In the genomic region with DNA sequence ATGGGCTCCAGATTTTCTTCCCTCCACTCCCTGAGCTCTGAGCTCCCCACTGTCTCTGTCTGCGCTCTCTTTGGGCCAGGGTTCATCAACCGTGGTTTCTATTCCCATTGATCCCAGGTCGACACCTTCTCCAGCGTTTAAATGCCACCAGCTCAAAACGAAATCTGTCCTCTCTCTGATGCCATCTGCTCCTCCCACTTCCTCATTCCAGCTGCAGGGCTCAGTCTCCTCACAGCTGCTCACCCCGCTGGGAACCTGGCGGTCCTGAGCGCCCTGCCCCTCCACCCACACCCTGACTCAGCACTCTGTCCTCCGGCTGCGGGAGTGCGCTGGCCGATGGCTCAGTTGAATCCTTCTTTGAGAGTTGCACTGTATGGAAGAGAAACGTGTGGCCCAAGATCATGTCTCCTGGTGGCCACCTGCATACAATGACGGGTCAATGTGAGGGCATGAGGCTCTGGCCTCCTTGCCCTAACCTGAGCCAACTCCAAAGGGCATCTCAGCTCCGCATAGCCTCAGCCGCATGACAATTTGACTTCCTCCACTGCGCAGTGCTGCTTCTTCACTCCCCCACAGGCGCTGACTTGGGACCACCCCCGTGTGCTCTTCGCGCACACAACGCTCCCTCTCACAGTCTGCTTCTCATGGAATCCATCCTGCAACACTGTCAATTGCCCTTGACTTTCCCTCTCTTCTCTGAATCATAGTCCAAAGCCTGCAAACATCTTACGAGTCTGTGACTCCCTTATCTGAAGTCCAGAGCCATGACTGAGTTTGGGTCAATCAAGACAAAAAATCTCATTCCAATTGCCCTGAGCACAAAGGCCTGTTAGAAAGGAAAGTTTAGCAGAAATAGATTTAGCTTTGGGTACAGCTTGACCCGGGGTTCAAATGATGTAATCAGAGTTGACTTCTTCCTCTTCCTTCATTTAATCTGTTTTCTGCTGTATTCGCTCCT, we compare ENCODE assay signal across 1 cellular context.
A peak's percentile ranks its signal among the peaks of the same experiment; 100 is the strongest.
TF ChIP-seq lines count a peak whose summit lies in the region.

No MANE protein-coding gene starts in this region.

TF ChIP-seq in HepG2, 621 proteins besides CTCF, POLR2A, EP300 and RAD21 (continued from another document and continues in another):
- TF ChIP-seq, protein P1, sequence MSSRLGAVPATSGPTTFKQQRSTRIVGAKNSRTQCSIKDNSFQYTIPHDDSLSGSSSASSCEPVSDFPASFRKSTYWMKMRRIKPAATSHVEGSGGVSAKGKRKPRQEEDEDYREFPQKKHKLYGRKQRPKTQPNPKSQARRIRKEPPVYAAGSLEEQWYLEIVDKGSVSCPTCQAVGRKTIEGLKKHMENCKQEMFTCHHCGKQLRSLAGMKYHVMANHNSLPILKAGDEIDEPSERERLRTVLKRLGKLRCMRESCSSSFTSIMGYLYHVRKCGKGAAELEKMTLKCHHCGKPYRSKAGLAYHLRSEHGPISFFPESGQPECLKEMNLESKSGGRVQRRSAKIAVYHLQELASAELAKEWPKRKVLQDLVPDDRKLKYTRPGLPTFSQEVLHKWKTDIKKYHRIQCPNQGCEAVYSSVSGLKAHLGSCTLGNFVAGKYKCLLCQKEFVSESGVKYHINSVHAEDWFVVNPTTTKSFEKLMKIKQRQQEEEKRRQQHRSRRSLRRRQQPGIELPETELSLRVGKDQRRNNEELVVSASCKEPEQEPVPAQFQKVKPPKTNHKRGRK (CRISPR knock-in tag; IDR thresholded peaks at IDR 0.05), result 0 out of 2 replicates have a peak, but pooled peaks have one; percentile 67
- TF ChIP-seq, protein P2, sequence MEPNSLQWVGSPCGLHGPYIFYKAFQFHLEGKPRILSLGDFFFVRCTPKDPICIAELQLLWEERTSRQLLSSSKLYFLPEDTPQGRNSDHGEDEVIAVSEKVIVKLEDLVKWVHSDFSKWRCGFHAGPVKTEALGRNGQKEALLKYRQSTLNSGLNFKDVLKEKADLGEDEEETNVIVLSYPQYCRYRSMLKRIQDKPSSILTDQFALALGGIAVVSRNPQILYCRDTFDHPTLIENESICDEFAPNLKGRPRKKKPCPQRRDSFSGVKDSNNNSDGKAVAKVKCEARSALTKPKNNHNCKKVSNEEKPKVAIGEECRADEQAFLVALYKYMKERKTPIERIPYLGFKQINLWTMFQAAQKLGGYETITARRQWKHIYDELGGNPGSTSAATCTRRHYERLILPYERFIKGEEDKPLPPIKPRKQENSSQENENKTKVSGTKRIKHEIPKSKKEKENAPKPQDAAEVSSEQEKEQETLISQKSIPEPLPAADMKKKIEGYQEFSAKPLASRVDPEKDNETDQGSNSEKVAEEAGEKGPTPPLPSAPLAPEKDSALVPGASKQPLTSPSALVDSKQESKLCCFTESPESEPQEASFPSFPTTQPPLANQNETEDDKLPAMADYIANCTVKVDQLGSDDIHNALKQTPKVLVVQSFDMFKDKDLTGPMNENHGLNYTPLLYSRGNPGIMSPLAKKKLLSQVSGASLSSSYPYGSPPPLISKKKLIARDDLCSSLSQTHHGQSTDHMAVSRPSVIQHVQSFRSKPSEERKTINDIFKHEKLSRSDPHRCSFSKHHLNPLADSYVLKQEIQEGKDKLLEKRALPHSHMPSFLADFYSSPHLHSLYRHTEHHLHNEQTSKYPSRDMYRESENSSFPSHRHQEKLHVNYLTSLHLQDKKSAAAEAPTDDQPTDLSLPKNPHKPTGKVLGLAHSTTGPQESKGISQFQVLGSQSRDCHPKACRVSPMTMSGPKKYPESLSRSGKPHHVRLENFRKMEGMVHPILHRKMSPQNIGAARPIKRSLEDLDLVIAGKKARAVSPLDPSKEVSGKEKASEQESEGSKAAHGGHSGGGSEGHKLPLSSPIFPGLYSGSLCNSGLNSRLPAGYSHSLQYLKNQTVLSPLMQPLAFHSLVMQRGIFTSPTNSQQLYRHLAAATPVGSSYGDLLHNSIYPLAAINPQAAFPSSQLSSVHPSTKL (CRISPR knock-in tag; IDR thresholded peaks at IDR 0.05), result peak; percentile 40; the same call in 1 of the 2 replicates
- TF ChIP-seq ZNF430 (CRISPR knock-in tag; IDR thresholded peaks at IDR 0.05), result no peak
- TF ChIP-seq, protein P3, sequence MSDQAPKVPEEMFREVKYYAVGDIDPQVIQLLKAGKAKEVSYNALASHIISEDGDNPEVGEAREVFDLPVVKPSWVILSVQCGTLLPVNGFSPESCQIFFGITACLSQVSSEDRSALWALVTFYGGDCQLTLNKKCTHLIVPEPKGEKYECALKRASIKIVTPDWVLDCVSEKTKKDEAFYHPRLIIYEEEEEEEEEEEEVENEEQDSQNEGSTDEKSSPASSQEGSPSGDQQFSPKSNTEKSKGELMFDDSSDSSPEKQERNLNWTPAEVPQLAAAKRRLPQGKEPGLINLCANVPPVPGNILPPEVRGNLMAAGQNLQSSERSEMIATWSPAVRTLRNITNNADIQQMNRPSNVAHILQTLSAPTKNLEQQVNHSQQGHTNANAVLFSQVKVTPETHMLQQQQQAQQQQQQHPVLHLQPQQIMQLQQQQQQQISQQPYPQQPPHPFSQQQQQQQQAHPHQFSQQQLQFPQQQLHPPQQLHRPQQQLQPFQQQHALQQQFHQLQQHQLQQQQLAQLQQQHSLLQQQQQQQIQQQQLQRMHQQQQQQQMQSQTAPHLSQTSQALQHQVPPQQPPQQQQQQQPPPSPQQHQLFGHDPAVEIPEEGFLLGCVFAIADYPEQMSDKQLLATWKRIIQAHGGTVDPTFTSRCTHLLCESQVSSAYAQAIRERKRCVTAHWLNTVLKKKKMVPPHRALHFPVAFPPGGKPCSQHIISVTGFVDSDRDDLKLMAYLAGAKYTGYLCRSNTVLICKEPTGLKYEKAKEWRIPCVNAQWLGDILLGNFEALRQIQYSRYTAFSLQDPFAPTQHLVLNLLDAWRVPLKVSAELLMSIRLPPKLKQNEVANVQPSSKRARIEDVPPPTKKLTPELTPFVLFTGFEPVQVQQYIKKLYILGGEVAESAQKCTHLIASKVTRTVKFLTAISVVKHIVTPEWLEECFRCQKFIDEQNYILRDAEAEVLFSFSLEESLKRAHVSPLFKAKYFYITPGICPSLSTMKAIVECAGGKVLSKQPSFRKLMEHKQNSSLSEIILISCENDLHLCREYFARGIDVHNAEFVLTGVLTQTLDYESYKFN (CRISPR knock-in tag; conservative IDR thresholded peaks at IDR 0.05), result no peak
- TF ChIP-seq, protein P4, sequence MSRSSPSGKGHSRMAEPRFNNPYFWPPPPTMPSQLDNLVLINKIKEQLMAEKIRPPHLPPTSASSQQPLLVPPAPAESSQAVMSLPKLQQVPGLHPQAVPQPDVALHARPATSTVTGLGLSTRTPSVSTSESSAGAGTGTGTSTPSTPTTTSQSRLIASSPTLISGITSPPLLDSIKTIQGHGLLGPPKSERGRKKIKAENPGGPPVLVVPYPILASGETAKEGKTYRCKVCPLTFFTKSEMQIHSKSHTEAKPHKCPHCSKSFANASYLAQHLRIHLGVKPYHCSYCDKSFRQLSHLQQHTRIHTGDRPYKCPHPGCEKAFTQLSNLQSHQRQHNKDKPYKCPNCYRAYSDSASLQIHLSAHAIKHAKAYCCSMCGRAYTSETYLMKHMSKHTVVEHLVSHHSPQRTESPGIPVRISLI (CRISPR knock-in tag; IDR thresholded peaks at IDR 0.05; ENCODE audit: borderline replicate concordance), result no peak
- TF ChIP-seq, protein P5, sequence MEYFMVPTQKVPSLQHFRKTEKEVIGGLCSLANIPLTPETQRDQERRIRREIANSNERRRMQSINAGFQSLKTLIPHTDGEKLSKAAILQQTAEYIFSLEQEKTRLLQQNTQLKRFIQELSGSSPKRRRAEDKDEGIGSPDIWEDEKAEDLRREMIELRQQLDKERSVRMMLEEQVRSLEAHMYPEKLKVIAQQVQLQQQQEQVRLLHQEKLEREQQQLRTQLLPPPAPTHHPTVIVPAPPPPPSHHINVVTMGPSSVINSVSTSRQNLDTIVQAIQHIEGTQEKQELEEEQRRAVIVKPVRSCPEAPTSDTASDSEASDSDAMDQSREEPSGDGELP (IDR thresholded peaks at IDR 0.05; ENCODE audit: borderline replicate concordance, low read depth), result peak; percentile 84; the same call in 1 of the 2 replicates
- TF ChIP-seq ZNF205 (CRISPR knock-in tag; IDR thresholded peaks at IDR 0.05), result 0 out of 2 replicates have a peak, but pooled peaks have one; percentile 43
- TF ChIP-seq, protein P6, sequence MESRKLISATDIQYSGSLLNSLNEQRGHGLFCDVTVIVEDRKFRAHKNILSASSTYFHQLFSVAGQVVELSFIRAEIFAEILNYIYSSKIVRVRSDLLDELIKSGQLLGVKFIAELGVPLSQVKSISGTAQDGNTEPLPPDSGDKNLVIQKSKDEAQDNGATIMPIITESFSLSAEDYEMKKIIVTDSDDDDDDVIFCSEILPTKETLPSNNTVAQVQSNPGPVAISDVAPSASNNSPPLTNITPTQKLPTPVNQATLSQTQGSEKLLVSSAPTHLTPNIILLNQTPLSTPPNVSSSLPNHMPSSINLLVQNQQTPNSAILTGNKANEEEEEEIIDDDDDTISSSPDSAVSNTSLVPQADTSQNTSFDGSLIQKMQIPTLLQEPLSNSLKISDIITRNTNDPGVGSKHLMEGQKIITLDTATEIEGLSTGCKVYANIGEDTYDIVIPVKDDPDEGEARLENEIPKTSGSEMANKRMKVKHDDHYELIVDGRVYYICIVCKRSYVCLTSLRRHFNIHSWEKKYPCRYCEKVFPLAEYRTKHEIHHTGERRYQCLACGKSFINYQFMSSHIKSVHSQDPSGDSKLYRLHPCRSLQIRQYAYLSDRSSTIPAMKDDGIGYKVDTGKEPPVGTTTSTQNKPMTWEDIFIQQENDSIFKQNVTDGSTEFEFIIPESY (CRISPR knock-in tag; IDR thresholded peaks at IDR 0.05), result peak; percentile 97
- no peak for TF ChIP-seq GLI4 (CRISPR knock-in tag; IDR thresholded peaks at IDR 0.05; ENCODE audit: borderline replicate concordance)
- TF ChIP-seq, protein P7, sequence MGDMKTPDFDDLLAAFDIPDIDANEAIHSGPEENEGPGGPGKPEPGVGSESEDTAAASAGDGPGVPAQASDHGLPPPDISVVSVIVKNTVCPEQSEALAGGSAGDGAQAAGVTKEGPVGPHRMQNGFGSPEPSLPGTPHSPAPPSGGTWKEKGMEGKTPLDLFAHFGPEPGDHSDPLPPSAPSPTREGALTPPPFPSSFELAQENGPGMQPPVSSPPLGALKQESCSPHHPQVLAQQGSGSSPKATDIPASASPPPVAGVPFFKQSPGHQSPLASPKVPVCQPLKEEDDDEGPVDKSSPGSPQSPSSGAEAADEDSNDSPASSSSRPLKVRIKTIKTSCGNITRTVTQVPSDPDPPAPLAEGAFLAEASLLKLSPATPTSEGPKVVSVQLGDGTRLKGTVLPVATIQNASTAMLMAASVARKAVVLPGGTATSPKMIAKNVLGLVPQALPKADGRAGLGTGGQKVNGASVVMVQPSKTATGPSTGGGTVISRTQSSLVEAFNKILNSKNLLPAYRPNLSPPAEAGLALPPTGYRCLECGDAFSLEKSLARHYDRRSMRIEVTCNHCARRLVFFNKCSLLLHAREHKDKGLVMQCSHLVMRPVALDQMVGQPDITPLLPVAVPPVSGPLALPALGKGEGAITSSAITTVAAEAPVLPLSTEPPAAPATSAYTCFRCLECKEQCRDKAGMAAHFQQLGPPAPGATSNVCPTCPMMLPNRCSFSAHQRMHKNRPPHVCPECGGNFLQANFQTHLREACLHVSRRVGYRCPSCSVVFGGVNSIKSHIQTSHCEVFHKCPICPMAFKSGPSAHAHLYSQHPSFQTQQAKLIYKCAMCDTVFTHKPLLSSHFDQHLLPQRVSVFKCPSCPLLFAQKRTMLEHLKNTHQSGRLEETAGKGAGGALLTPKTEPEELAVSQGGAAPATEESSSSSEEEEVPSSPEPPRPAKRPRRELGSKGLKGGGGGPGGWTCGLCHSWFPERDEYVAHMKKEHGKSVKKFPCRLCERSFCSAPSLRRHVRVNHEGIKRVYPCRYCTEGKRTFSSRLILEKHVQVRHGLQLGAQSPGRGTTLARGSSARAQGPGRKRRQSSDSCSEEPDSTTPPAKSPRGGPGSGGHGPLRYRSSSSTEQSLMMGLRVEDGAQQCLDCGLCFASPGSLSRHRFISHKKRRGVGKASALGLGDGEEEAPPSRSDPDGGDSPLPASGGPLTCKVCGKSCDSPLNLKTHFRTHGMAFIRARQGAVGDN (CRISPR knock-in tag; IDR thresholded peaks at IDR 0.05), result peak; percentile 68
- TF ChIP-seq ARNT2 (CRISPR knock-in tag; IDR thresholded peaks at IDR 0.05; ENCODE audit: low read depth), result no peak
- TF ChIP-seq, protein P8, sequence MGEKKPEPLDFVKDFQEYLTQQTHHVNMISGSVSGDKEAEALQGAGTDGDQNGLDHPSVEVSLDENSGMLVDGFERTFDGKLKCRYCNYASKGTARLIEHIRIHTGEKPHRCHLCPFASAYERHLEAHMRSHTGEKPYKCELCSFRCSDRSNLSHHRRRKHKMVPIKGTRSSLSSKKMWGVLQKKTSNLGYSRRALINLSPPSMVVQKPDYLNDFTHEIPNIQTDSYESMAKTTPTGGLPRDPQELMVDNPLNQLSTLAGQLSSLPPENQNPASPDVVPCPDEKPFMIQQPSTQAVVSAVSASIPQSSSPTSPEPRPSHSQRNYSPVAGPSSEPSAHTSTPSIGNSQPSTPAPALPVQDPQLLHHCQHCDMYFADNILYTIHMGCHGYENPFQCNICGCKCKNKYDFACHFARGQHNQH (CRISPR knock-in tag; IDR thresholded peaks at IDR 0.05), result peak; percentile 31; the same call in 1 of the 2 replicates
- TF ChIP-seq, protein P9, sequence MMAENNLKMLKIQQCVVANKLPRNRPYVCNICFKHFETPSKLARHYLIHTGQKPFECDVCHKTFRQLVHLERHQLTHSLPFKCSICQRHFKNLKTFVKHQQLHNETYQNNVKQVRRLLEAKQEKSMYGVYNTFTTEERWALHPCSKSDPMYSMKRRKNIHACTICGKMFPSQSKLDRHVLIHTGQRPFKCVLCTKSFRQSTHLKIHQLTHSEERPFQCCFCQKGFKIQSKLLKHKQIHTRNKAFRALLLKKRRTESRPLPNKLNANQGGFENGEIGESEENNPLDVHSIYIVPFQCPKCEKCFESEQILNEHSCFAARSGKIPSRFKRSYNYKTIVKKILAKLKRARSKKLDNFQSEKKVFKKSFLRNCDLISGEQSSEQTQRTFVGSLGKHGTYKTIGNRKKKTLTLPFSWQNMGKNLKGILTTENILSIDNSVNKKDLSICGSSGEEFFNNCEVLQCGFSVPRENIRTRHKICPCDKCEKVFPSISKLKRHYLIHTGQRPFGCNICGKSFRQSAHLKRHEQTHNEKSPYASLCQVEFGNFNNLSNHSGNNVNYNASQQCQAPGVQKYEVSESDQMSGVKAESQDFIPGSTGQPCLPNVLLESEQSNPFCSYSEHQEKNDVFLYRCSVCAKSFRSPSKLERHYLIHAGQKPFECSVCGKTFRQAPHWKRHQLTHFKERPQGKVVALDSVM (CRISPR knock-in tag; IDR thresholded peaks at IDR 0.05), result no peak
- no peak for TF ChIP-seq TCF7 (IDR thresholded peaks at IDR 0.05; ENCODE audit: low read depth)
- no peak for TF ChIP-seq PHF8 (CRISPR knock-in tag; IDR thresholded peaks at IDR 0.05)
- no peak for TF ChIP-seq ZFP1 (CRISPR knock-in tag; IDR thresholded peaks at IDR 0.05)
- TF ChIP-seq, protein P10, sequence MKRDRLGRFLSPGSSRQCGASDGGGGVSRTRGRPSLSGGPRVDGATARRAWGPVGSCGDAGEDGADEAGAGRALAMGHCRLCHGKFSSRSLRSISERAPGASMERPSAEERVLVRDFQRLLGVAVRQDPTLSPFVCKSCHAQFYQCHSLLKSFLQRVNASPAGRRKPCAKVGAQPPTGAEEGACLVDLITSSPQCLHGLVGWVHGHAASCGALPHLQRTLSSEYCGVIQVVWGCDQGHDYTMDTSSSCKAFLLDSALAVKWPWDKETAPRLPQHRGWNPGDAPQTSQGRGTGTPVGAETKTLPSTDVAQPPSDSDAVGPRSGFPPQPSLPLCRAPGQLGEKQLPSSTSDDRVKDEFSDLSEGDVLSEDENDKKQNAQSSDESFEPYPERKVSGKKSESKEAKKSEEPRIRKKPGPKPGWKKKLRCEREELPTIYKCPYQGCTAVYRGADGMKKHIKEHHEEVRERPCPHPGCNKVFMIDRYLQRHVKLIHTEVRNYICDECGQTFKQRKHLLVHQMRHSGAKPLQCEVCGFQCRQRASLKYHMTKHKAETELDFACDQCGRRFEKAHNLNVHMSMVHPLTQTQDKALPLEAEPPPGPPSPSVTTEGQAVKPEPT (CRISPR knock-in tag; IDR thresholded peaks at IDR 0.05; ENCODE audit: low read depth), result no peak
- no peak for TF ChIP-seq ZNF260 (CRISPR knock-in tag; IDR thresholded peaks at IDR 0.05; ENCODE audit: borderline replicate concordance, low read depth)
- peak; percentile 58; the same call in 1 of the 2 replicates for TF ChIP-seq ZNF225 (CRISPR knock-in tag; IDR thresholded peaks at IDR 0.05)
- 0 out of 2 replicates have a peak, but pooled peaks have one; percentile 52 for TF ChIP-seq TGIF2 (CRISPR knock-in tag; IDR thresholded peaks at IDR 0.05)
- peak; percentile 66; the same call in 1 of the 2 replicates for TF ChIP-seq NFE2L1 (CRISPR knock-in tag; IDR thresholded peaks at IDR 0.05; ENCODE audit: borderline replicate concordance)
- no peak for TF ChIP-seq SIX1 (CRISPR knock-in tag; IDR thresholded peaks at IDR 0.05; ENCODE audit: borderline replicate concordance)
